In the genomic region with DNA sequence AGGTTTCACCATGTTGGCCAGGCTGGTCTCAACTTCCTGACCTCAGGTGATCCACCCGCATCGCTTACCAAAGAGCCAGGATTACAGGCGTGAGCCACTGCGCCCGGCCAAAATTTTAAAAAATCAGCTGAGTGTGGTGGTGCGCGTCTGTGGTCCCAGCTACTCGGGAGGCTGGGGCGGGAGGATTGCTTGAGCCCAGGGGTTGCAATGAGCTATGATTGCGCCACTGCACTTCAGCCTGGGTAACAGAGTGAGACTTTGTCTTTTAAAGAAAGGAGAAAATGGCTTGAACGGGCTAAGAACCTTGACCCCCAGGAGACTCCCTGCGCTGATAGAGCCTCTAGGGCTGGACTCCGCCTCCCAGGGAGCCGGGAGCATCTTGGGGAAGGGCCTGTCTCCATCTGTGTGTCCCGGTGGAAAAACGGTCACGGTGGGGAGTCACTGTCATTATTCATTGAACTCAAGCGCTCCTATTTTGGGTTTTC, we compare ENCODE assay signal across 8 cellular contexts. TPM values are rescaled to one million over a fixed set of nuclear protein-coding genes. Genes with fewer than 3 reads are reported as not detected.
DNase-seq lines count a peak whose midpoint lies in the region; ATAC-seq and TF ChIP-seq lines count a peak whose summit lies in the region.

No MANE protein-coding gene starts in this region.

- peaks cover 14% of the 10 kb centered on the region for H3F3A ChIP-seq in neural progenitor cell (ENCODE audit: low read depth)

- H3K27me3 ChIP-seq in RWPE2 (ENCODE audit: insufficient read depth, poor library complexity, severe bottlenecking) (no peaks in the 10 kb centered on the region), neural progenitor cell (peaks cover 12% of the 10 kb centered on the region)

- H4K20me1 ChIP-seq in neural progenitor cell (ENCODE audit: low read depth) = no peaks in the 10 kb centered on the region

- CTCF ChIA-PET in HEK293 (lab: Yijun Ruan, JAX) = interaction anchor here (0.5 to 0.7 kb wide), 3 partner anchors 23 to 555 kb away, joined by 3 to 5 read pairs (median 3); no protein-coding TSS in a partner anchor

- 0 out of 2 replicates have a peak, but pooled peaks cover 2% of the 10 kb centered on the region for H3K4me1 ChIP-seq in HEK293 (ENCODE audit: control insufficient read depth, insufficient read depth, low read length)
- H3K4me1 ChIP-seq in RWPE2 (ENCODE audit: insufficient read depth, poor library complexity, severe bottlenecking) = no peaks in the 10 kb centered on the region
- H3K4me1 ChIP-seq in neural progenitor cell = no peaks in the 10 kb centered on the region

- DNase-seq in RWPE2 (ENCODE audit: low spot score) (peak; percentile 51), epithelial cell of proximal tubule (ENCODE audit: low read depth) (peak; percentile 22), neural progenitor cell (ENCODE audit: low spot score) (no peak), foreskin melanocyte (no peak), NCI-H2081 treated with DMSO at 0.1 percent for 48 hours (lab: John Stamatoyannopoulos, UW) (no peak)

- peak overlapping the region; percentile 77 for H3K4me2 ChIP-seq in neural progenitor cell

- H3K9ac ChIP-seq in neural progenitor cell = no peak overlapping the region

- peak overlapping the region; percentile 68 for H3K27ac Mint-ChIP-seq in neural progenitor cell

- H3K36me3 Mint-ChIP-seq in neural progenitor cell = no peaks in the 10 kb centered on the region

- peaks cover 10% of the 10 kb centered on the region for H3K27me3 Mint-ChIP-seq in neural progenitor cell (ENCODE audit: insufficient read depth, low read depth)

- ATAC-seq in GM18498 (IDR thresholded peaks at IDR 0.05; ENCODE audit: unreplicated experiment) = peak; percentile 4
- peak; percentile 8 for ATAC-seq in RWPE2 (ENCODE audit: low read depth)
- ATAC-seq in HG03520 (IDR thresholded peaks at IDR 0.05; ENCODE audit: unreplicated experiment) = no peak

- no peak for TF ChIP-seq CTCF in HEK293 (tag by site-specific recombination; IDR thresholded peaks at IDR 0.05)
- no peak for TF ChIP-seq CTCF in RWPE2 (IDR thresholded peaks at IDR 0.05; ENCODE audit: poor library complexity, severe bottlenecking)
- TF ChIP-seq CTCF in epithelial cell of proximal tubule (conservative IDR thresholded peaks at IDR 0.05; ENCODE audit: low read depth, low read length) = no peak
- no peak for TF ChIP-seq CTCF in neural progenitor cell (IDR thresholded peaks at IDR 0.05)

- POLR2A ChIA-PET in HEK293 (lab: Yijun Ruan, JAX) = interaction anchor here (0.6 to 3.0 kb wide), 7 partner anchors 17 to 217 kb away, joined by 3 to 17 read pairs (median 7); partner anchors contain the start of gene RABGEF1

- H3K4me1 Mint-ChIP-seq in neural progenitor cell = peaks cover 4% of the 10 kb centered on the region

- no peaks in the 10 kb centered on the region for H3K9me3 Mint-ChIP-seq in neural progenitor cell

- H3K9me3 ChIP-seq in HEK293 (ENCODE audit: control insufficient read depth, insufficient read depth, low read depth, low read length) = no peaks in the 10 kb centered on the region
- no peaks in the 10 kb centered on the region for H3K9me3 ChIP-seq in RWPE2 (ENCODE audit: severe bottlenecking)
- H3K9me3 ChIP-seq in neural progenitor cell (ENCODE audit: low read depth) = no peaks in the 10 kb centered on the region

- H3K79me2 ChIP-seq in neural progenitor cell (ENCODE audit: low read depth) = peaks cover 10% of the 10 kb centered on the region

- peak overlapping the region; percentile 93 for H3K4me3 Mint-ChIP-seq in neural progenitor cell

- H3K27ac ChIP-seq in HEK293 (ENCODE audit: extremely low read depth, low read depth, low read length) (peak overlapping the region; percentile 63), RWPE2 (ENCODE audit: poor library complexity, severe bottlenecking) (peak overlapping the region; percentile 74), neural progenitor cell (no peak overlapping the region)

- H3K36me3 ChIP-seq in HEK293 (ENCODE audit: control insufficient read depth in 2 of 2, insufficient read depth in 1 of 2, low read length in 2 of 2) (no peaks in the 10 kb centered on the region), RWPE2 (ENCODE audit: low read depth) (no peaks in the 10 kb centered on the region), neural progenitor cell (no peaks in the 10 kb centered on the region)

- peak overlapping the region; percentile 83 for H2AFZ ChIP-seq in neural progenitor cell (replicated peaks)

- peak overlapping the region; percentile 66 for H3K4me3 ChIP-seq in HEK293 (ENCODE audit: low read depth, low read length)
- H3K4me3 ChIP-seq in RWPE2 (ENCODE audit: severe bottlenecking) = peak overlapping the region; percentile 59
- H3K4me3 ChIP-seq in epithelial cell of proximal tubule (ENCODE audit: low read depth, low read length) = peak overlapping the region; percentile 89
- H3K4me3 ChIP-seq in neural progenitor cell = peak overlapping the region; percentile 65

TF ChIP-seq in HEK293, 187 proteins besides CTCF, POLR2A, EP300 and RAD21:
- TF ChIP-seq GLIS2 (tag by site-specific recombination; IDR thresholded peaks at IDR 0.05) (peak; percentile 81), ZBTB20 (tag by site-specific recombination; IDR thresholded peaks at IDR 0.05) (peak; percentile 22; the same call in 1 of the 2 replicates), GLIS1 (tag by site-specific recombination; IDR thresholded peaks at IDR 0.05) (peak; percentile 83), KLF8 (tag by site-specific recombination; IDR thresholded peaks at IDR 0.05) (no peak), ZNF335 (tag by site-specific recombination; conservative IDR thresholded peaks at IDR 0.05) (peak; percentile 77), ZBTB6 (tag by site-specific recombination; IDR thresholded peaks at IDR 0.05) (peak; percentile 62; the same call in 1 of the 2 replicates)
- TF ChIP-seq, protein P1, sequence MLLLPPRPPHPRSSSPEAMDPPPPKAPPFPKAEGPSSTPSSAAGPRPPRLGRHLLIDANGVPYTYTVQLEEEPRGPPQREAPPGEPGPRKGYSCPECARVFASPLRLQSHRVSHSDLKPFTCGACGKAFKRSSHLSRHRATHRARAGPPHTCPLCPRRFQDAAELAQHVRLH (tag by site-specific recombination; IDR thresholded peaks at IDR 0.05) = no peak

RNA-seq across cellular contexts. Expression of gene KCTD7, which starts 0.8 kb away (rescaled TPM):
- total RNA-seq in epithelial cell of proximal tubule (4.1 and 8.3 TPM in 2 replicates), neural progenitor cell (ENCODE audit: low replicate concordance) (9.2 and 18.8 TPM in 2 replicates)

Comparison
In these comparisons a context has a peak if more than half of its experiments do, and no peak if none do; other contexts are left out.
1. DNase-seq: peak in RWPE2 (single experiment) and epithelial cell of proximal tubule (single experiment); none in neural progenitor cell (single experiment), foreskin melanocyte (single experiment) and NCI-H2081 treated with DMSO at 0.1 percent for 48 hours (single experiment).
2. Peak in every context shown above with its lines, with median percentiles within 50 percentile points of each other: H3K4me3 ChIP-seq.